In the genomic region with DNA sequence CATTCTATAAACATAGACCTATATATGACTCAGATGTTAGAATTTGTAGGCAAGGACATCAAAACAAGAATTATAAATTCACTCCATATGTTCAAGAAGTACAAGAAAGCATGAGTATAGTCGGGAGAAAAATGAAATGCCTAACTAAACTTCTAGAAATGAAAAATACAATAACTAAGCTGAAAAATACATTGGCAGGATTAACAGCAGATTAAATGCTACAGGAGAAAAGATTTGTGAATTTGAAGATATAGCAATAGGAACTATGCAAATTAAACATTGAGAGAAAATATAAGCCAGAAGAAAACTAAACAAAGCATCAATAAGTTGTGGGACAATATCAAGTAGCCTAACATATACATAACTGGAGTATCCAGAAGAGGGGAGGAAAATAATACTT, we compare ENCODE assay signal across 35 cellular contexts. TPM values are rescaled to one million over a fixed set of nuclear protein-coding genes. Genes with fewer than 3 reads are reported as not detected.
"Had no signal": no experiment of that assay in that cellular context is flagged by ENCODE, and none has a peak within 500 bp of the region (broad histone marks: within the 10 kb centered on the region; RNA-seq: fewer than 3 reads in every experiment).

No MANE protein-coding gene starts in this region.

- H3K4me1 ChIP-seq: adrenal gland had no signal

- H3K27ac ChIP-seq: adrenal gland, cardiac muscle cell, VCaP had no signal

- ATAC-seq: activated CD8-positive, alpha-beta T cell treated with anti-CD3 and anti-CD28 coated beads for 36 hours; activated naive CD4-positive, alpha-beta T cell treated with anti-CD3 and anti-CD28 coated beads, Interleukin-2, amount 50 U/mL, for 72 hours; activated T-cell treated with anti-CD3 and anti-CD28 coated beads, Interleukin-2, amount 50 U/mL, for 4 hours; activated T-cell treated with anti-CD3 and anti-CD28 coated beads, Interleukin-2, amount 50 U/mL, for 72 hours; activated T-helper 17 cell treated with anti-CD3 and anti-CD28 coated beads, Interleukin-2, amount 50 U/mL, for 72 hours had no signal

- H3K4me3 ChIP-seq: adrenal gland, body of pancreas, cardiac muscle cell had no signal

- DNase-seq: activated B cell treated with CpG ODN at 0.5 μM for 24 hours; activated CD4-positive, alpha-beta memory T cell treated with anti-CD3 and anti-CD28 coated beads for 36 hours; activated CD4-positive, alpha-beta T cell treated with anti-CD3 and anti-CD28 coated beads for 4 hours; activated CD4-positive, alpha-beta T cell treated with anti-CD3 and anti-CD28 coated beads, Interleukin-2, amount 10 ng/mL, durations not matched to agents 24 days and 14 days; activated CD4-positive, alpha-beta T cell treated with anti-CD3 and anti-CD28 coated beads, Interleukin-2, amount 50 U/mL, for 1 hour; activated CD4-positive, alpha-beta T cell treated with anti-CD3 and anti-CD28 coated beads, Interleukin-2, amount 50 U/mL, for 4 hours; activated CD4-positive, CD25-positive, alpha-beta regulatory T cell treated with anti-CD3 and anti-CD28 coated beads, Interleukin-2, amount 50 U/mL, for 72 hours; activated CD8-positive, alpha-beta memory T cell treated with anti-CD3 and anti-CD28 coated beads, Interleukin-2, amount 50 U/mL, for 4 hours; activated CD8-positive, alpha-beta T cell treated with anti-CD3 and anti-CD28 coated beads for 36 hours; activated effector memory CD4-positive, alpha-beta T cell treated with anti-CD3 and anti-CD28 coated beads, Interleukin-2, amount 50 U/mL, for 16 hours; activated gamma-delta T cell treated with Interleukin-2 at 50 U/mL for 16 hours; activated naive CD4-positive, alpha-beta T cell; activated naive CD4-positive, alpha-beta T cell treated with anti-CD3 and anti-CD28 coated beads for 36 hours; activated naive CD4-positive, alpha-beta T cell treated with anti-CD3 and anti-CD28 coated beads, Interleukin-2, amount 50 U/mL, for 16 hours; activated naive CD8-positive, alpha-beta T cell treated with anti-CD3 and anti-CD28 coated beads for 36 hours; activated T-cell treated with anti-CD3 and anti-CD28 coated beads for 4 hours; activated T-cell treated with anti-CD3 and anti-CD28 coated beads, Interleukin-2, amount 50 U/mL, for 1 hour; activated T-cell treated with anti-CD3 and anti-CD28 coated beads, Interleukin-2, amount 50 U/mL, for 4 hours; activated T-cell treated with anti-CD3 and anti-CD28 coated beads, Interleukin-2, amount 50 U/mL, for 72 hours; adrenal gland; amniotic stem cell; aorta; body of pancreas; caudate nucleus; cerebellar nuclear complex; T-helper 1 cell; T-helper 2 cell; T-helper 9 cell had no signal

- H3K27me3 ChIP-seq: adrenal gland, body of pancreas, cardiac muscle cell had no signal

- H3K36me3 ChIP-seq: adrenal gland, cardiac muscle cell had no signal

- H3K9me3 ChIP-seq: adrenal gland, body of pancreas had no signal

RNA-seq across cellular contexts. Expression of a gene that starts 55.3 kb away (rescaled TPM):
- total RNA-seq: activated B cell treated with CpG ODN at 0.5 μM for 24 hours; activated CD4-positive, alpha-beta memory T cell treated with anti-CD3 and anti-CD28 coated beads for 36 hours; activated CD4-positive, alpha-beta T cell treated with anti-CD3 and anti-CD28 coated beads, Interleukin-2, amount 10 ng/mL, durations not matched to agents 24 days and 14 days; activated CD8-positive, alpha-beta T cell treated with anti-CD3 and anti-CD28 coated beads for 36 hours; activated naive CD4-positive, alpha-beta T cell treated with anti-CD3 and anti-CD28 coated beads for 36 hours; activated naive CD4-positive, alpha-beta T cell treated with anti-CD3 and anti-CD28 coated beads, Interleukin-2, amount 50 U/mL, for 72 hours; activated naive CD8-positive, alpha-beta T cell treated with anti-CD3 and anti-CD28 coated beads for 36 hours; activated T-cell treated with anti-CD3 and anti-CD28 coated beads, Interleukin-2, amount 50 U/mL, for 72 hours; activated T-helper 1 cell treated with anti-CD3 and anti-CD28 coated beads, Interleukin-12 subunit alpha, Interleukin-12 subunit beta, Interleukin-2, Interleukin-4 antibody, amounts not matched to agents 30 ng/mL and 10 ng/mL and 1 ng/mL, durations not matched to agents 14 hours and 24 hours and 36 hours; activated T-helper 17 cell treated with anti-CD3 and anti-CD28 coated beads, Interleukin-2, amount 50 U/mL, for 72 hours; aorta; astrocyte; cardiac muscle cell; chondrocyte had no signal
